9 cellular contexts compared by ENCODE assay signal in genomic region chr2:191318729-191319078, GRCh38.
A peak's percentile ranks its signal among the peaks of the same experiment; 100 is the strongest.
DNase-seq lines count a peak whose midpoint lies in the region; ATAC-seq, FAIRE-seq and TF ChIP-seq lines count a peak whose summit lies in the region.
"Had no signal": no experiment of that assay in that cellular context is flagged by ENCODE, and none has a peak within 500 bp of the region (broad histone marks: within the 10 kb centered on the region; RNA-seq: fewer than 3 reads in every experiment).

No MANE protein-coding gene starts in this region.

- H2BK5ac ChIP-seq in IMR-90 (ENCODE audit: low read depth, low read length, poor library complexity, severe bottlenecking) = peak overlapping the region; percentile 59

- H3K9me3 ChIP-seq in A549 (peaks cover under 1% of the 10 kb centered on the region; the same call in 1 of the 3 replicates), IMR-90 (ENCODE audit: control insufficient read depth, insufficient read depth, low read length) (no peaks in the 10 kb centered on the region), mammary epithelial cell (replicated peaks; ENCODE audit: insufficient read depth, low read length) (no peaks in the 10 kb centered on the region), liver (ENCODE audit: control insufficient read depth in 4 of 4, low read length in 3 of 4) (no peaks in the 10 kb centered on the region)

- no peak overlapping the region for H2AK5ac ChIP-seq in IMR-90 (ENCODE audit: low read depth, low read length)

- H3K79me1 ChIP-seq in IMR-90 (ENCODE audit: low read depth in 1 of 2, low read length in 2 of 2) = peaks cover 31 to 69% of the 10 kb centered on the region in 2 experiments

- FAIRE-seq in A549 (lab: Jason Lieb, UNC) (no peak), GM12892 (lab: Jason Lieb, UNC) (no peak)
- FAIRE-seq: K562 had no signal

- H2AK9ac ChIP-seq in IMR-90 (replicated peaks; ENCODE audit: low read depth, low read length, poor library complexity) = peak overlapping the region; percentile 18

- H3K4me1 ChIP-seq in A549 (peaks cover 75% of the 10 kb centered on the region), IMR-90 (ENCODE audit: control insufficient read depth, insufficient read depth, low read length) (peaks cover 23% of the 10 kb centered on the region), mammary epithelial cell (ENCODE audit: insufficient read depth, low read length) (peaks cover 70% of the 10 kb centered on the region), liver (ENCODE audit: control insufficient read depth in 4 of 4, insufficient read depth in 4 of 4, low read length in 3 of 4) (peaks cover 0 to 10% (median 5%) of the 10 kb centered on the region in 4 donors)

- 0 out of 2 replicates have a peak overlapping the region, but pooled peaks have one; percentile 40 for H2BK20ac ChIP-seq in IMR-90 (ENCODE audit: low read depth, low read length)

- intact Hi-C loops in IMR-90 (cut with micrococcal nuclease) (no loop called here), mammary epithelial cell (cut with micrococcal nuclease) (no loop called here)

- peak overlapping the region; percentile 17 for H2AFZ ChIP-seq in IMR-90 (replicated peaks; ENCODE audit: low read length, poor library complexity)
- no peak overlapping the region for H2AFZ ChIP-seq in mammary epithelial cell (ENCODE audit: low read depth, low read length)

- DNase-seq in A549 (ENCODE audit: low read depth in 1 of 2, low spot score in 1 of 2) (peak; percentile 13 to 75), IMR-90 (peak; percentile 85), mammary epithelial cell (peak; percentile 56), GM12892 (ENCODE audit: insufficient read length) (no peak), NCI-H748 (lab: John Stamatoyannopoulos, UW; ENCODE audit: unreplicated experiment) (no peak), erythroblast (lab: John Stamatoyannopoulos, UW) (no peak), NCI-H510A treated with DMSO at 0.1 percent for 48 hours (lab: John Stamatoyannopoulos, UW) (no peak)

- peaks cover 25% of the 10 kb centered on the region for H4K20me1 ChIP-seq in IMR-90 (ENCODE audit: insufficient read depth, low read length)
- no peaks in the 10 kb centered on the region for H4K20me1 ChIP-seq in mammary epithelial cell (ENCODE audit: insufficient read depth, low read length)

- H3K4ac ChIP-seq in IMR-90 (ENCODE audit: low read depth, low read length) = peak overlapping the region; percentile 72

- H3K27me3 ChIP-seq in IMR-90 (ENCODE audit: control insufficient read depth, insufficient read depth, low read length) (no peaks in the 10 kb centered on the region), mammary epithelial cell (ENCODE audit: insufficient read depth, low read length) (no peaks in the 10 kb centered on the region), liver (ENCODE audit: control insufficient read depth in 4 of 4, insufficient read depth in 4 of 4, low read length in 3 of 4) (no peaks in the 10 kb centered on the region)

- CTCF ChIA-PET in A549 (lab: Yijun Ruan, JAX) (interaction anchor here (1.1 to 1.7 kb wide), 4 partner anchors 15 to 182 kb away, joined by 3 to 5 read pairs (median 4); no protein-coding TSS in a partner anchor), IMR-90 (lab: Yijun Ruan, JAX) (no interaction called here), mammary epithelial cell (lab: Charles Lee; ENCODE audit: low non-redundant PET) (no interaction called here)

- peaks cover 14% of the 10 kb centered on the region for H3K9me1 ChIP-seq in IMR-90 (ENCODE audit: insufficient read depth, low read length)

- ATAC-seq in A549 (peak; percentile 88 to 92), IMR-90 (ENCODE audit: low read depth) (peak; percentile 93)
- ATAC-seq: K562 had no signal

- H3K56ac ChIP-seq in IMR-90 (ENCODE audit: extremely low read depth, insufficient read depth, low read length) = no peak overlapping the region; the same call in 1 of the 2 replicates

- 0 out of 2 replicates have a peak overlapping the region, but pooled peaks have one; percentile 18 for H3K18ac ChIP-seq in IMR-90 (ENCODE audit: low read depth, low read length)

- no TSS peak for BruUV-seq in IMR-90 (replicated peaks; lab: Mats Ljungman, UMichigan)
- no TSS peak for BruUV-seq in mammary epithelial cell (replicated peaks; lab: Mats Ljungman, UMichigan)

- no peak for TF ChIP-seq RAD21 in A549 (conservative IDR thresholded peaks at IDR 0.05 in 1 of 2, IDR thresholded peaks at IDR 0.05 in 1 of 2)
- no peak for TF ChIP-seq RAD21 in IMR-90 (IDR thresholded peaks at IDR 0.05; ENCODE audit: low read length)
- TF ChIP-seq RAD21 in liver (IDR thresholded peaks at IDR 0.05) = no peak

- no peak for TF ChIP-seq EP300 in A549 (IDR thresholded peaks at IDR 0.05)

- peak overlapping the region; percentile 39; the same call in 1 of the 3 replicates for H2BK15ac ChIP-seq in IMR-90 (ENCODE audit: low read depth, low read length)

- POLR2A ChIA-PET in A549 (lab: Yijun Ruan, JAX) = no interaction called here
- POLR2A ChIA-PET in IMR-90 (lab: Charles Lee; ENCODE audit: unreplicated experiment) = no interaction called here

- peak overlapping the region; percentile 57 to 73 for H3K27ac ChIP-seq in A549
- peak overlapping the region; percentile 57; the same call in 1 of the 2 replicates for H3K27ac ChIP-seq in IMR-90 (ENCODE audit: insufficient read depth, low read length)
- peak overlapping the region; percentile 65 for H3K27ac ChIP-seq in mammary epithelial cell (ENCODE audit: insufficient read depth, low read depth, low read length)
- no peak overlapping the region for H3K27ac ChIP-seq in liver (ENCODE audit: low read depth in 1 of 2, low read length in 2 of 2)

- H4K5ac ChIP-seq in IMR-90 (ENCODE audit: low read depth, low read length) = no peak overlapping the region

- H4K8ac ChIP-seq in IMR-90 (ENCODE audit: low read depth in 2 of 2, low read length in 2 of 2) = no peak overlapping the region

- H3K9ac ChIP-seq in IMR-90 (ENCODE audit: low read depth, low read length) = peak overlapping the region; percentile 27; the same call in 1 of the 2 replicates
- H3K9ac ChIP-seq in mammary epithelial cell (ENCODE audit: insufficient read depth, low read length) = peak overlapping the region; percentile 1
- H3K9ac ChIP-seq in liver (ENCODE audit: low read depth in 1 of 2, low read length in 2 of 2) = no peak overlapping the region

- no peak for TF ChIP-seq CTCF in A549 (IDR thresholded peaks at IDR 0.05)
- TF ChIP-seq CTCF in IMR-90 (conservative IDR thresholded peaks at IDR 0.05; ENCODE audit: low read depth, low read length) = no peak
- TF ChIP-seq CTCF in mammary epithelial cell (conservative IDR thresholded peaks at IDR 0.05 in 1 of 2, IDR thresholded peaks at IDR 0.05 in 1 of 2; ENCODE audit: extremely low read depth in 1 of 2, insufficient read depth in 1 of 2, low read depth in 1 of 2, low read length in 2 of 2) = no peak
- TF ChIP-seq CTCF in liver (IDR thresholded peaks at IDR 0.05; ENCODE audit: low read depth, low read length, missing input control) = no peak

- no peak for TF ChIP-seq POLR2A in A549 (IDR thresholded peaks at IDR 0.05; ENCODE audit: low read length)
- no peak for TF ChIP-seq POLR2A in IMR-90 (IDR thresholded peaks at IDR 0.05; ENCODE audit: low read depth, low read length)
- TF ChIP-seq POLR2A in GM12892 (IDR thresholded peaks at IDR 0.05; ENCODE audit: low read depth, low read length) = no peak
- TF ChIP-seq POLR2A in erythroblast (IDR thresholded peaks at IDR 0.05; ENCODE audit: low read length) = no peak

- peaks cover 100% of the 10 kb centered on the region for H3K79me2 ChIP-seq in mammary epithelial cell (ENCODE audit: insufficient read depth, low read length)

- H3K4me3 ChIP-seq in A549 = no peak overlapping the region
- no peak overlapping the region for H3K4me3 ChIP-seq in IMR-90 (ENCODE audit: insufficient read depth, low read depth, low read length)
- no peak overlapping the region for H3K4me3 ChIP-seq in mammary epithelial cell (replicated peaks in 1 of 3; ENCODE audit: insufficient read depth in 1 of 3, low read depth in 2 of 3, low read length in 3 of 3)
- H3K4me3 ChIP-seq in liver (ENCODE audit: low read depth in 1 of 3, low read length in 3 of 3) = no peak overlapping the region
- H3K4me3 ChIP-seq: K562 had no signal

- peak overlapping the region; percentile 54; the same call in 1 of the 2 replicates for H3K23ac ChIP-seq in IMR-90 (ENCODE audit: low read depth, low read length)

- no peaks in the 10 kb centered on the region for H3K36me3 ChIP-seq in IMR-90 (ENCODE audit: control insufficient read depth, insufficient read depth, low read length)
- H3K36me3 ChIP-seq in mammary epithelial cell (ENCODE audit: insufficient read depth, low read length) = peaks cover 10% of the 10 kb centered on the region
- H3K36me3 ChIP-seq in liver (ENCODE audit: control insufficient read depth in 4 of 4, insufficient read depth in 3 of 4, low read depth in 1 of 4, low read length in 3 of 4) = no peaks in the 10 kb centered on the region

- peak overlapping the region; percentile 43; the same call in 1 of the 2 replicates for H4K91ac ChIP-seq in IMR-90 (ENCODE audit: insufficient read depth, low read depth, low read length)

- H3K14ac ChIP-seq in IMR-90 (replicated peaks; ENCODE audit: low read depth, low read length) = peak overlapping the region; percentile 66

- in situ Hi-C loops in IMR-90 (cut with MboI; ENCODE audit: low sequenced_read_pairs) = no loop called here
- in situ Hi-C loops in mammary epithelial cell (cut with MboI; ENCODE audit: low sequenced_read_pairs in 2 of 2) = no loop called here

- peak overlapping the region; percentile 26 for H2BK120ac ChIP-seq in IMR-90 (ENCODE audit: low read depth, low read length)

- H3K4me2 ChIP-seq in A549 = peak overlapping the region; percentile 72
- H3K4me2 ChIP-seq in IMR-90 (ENCODE audit: low read depth, low read length) = peak overlapping the region; percentile 62
- peak overlapping the region; percentile 7 for H3K4me2 ChIP-seq in mammary epithelial cell (ENCODE audit: insufficient read depth, low read depth, low read length)

- dilution Hi-C loops in IMR-90 (cut with HindIII; ENCODE audit: low sequenced_read_pairs, unreplicated experiment) (no loop called here), mammary epithelial cell (cut with HindIII; ENCODE audit: low sequenced_read_pairs) (no loop called here)

TF ChIP-seq in A549, 52 proteins besides CTCF, POLR2A, EP300 and RAD21 (continues in another document):
- no peak for TF ChIP-seq RARB (CRISPR knock-in tag; IDR thresholded peaks at IDR 0.05)
- TF ChIP-seq ZNF302 (CRISPR knock-in tag; IDR thresholded peaks at IDR 0.05) = no peak

TF ChIP-seq in IMR-90, 13 proteins besides CTCF, POLR2A, EP300 and RAD21 (continues in another document):
- no peak for TF ChIP-seq MAZ (IDR thresholded peaks at IDR 0.05; ENCODE audit: borderline replicate concordance, low read depth, low read length)
- TF ChIP-seq MXI1 (IDR thresholded peaks at IDR 0.05; ENCODE audit: borderline replicate concordance, low read depth, low read length) = peak; percentile 45; the same call in 1 of the 2 replicates
- no peak for TF ChIP-seq MAFK (IDR thresholded peaks at IDR 0.05; ENCODE audit: low read depth, low read length)

TF ChIP-seq in liver, 16 proteins besides CTCF, POLR2A, EP300 and RAD21:
- TF ChIP-seq HNF4A (conservative IDR thresholded peaks at IDR 0.05) (peak; percentile 42 to 53), SP1 (IDR thresholded peaks at IDR 0.05) (peak; percentile 5), HNF4G (IDR thresholded peaks at IDR 0.05) (no peak)

Comparison
In these comparisons a context has a peak if more than half of its experiments do, and no peak if none do; other contexts are left out.
1. DNase-seq: peak in A549 (2 of 2), IMR-90 (single experiment) and mammary epithelial cell (single experiment); none in GM12892 (single experiment), NCI-H748 (single experiment), erythroblast (0 of 2) and NCI-H510A treated with DMSO at 0.1 percent for 48 hours (single experiment).
2. H3K27ac ChIP-seq: peak in A549 (2 of 2), IMR-90 (single experiment) and mammary epithelial cell (single experiment); none in liver (0 of 2).
3. H3K4me2 ChIP-seq: peak in every context shown above with its lines; median percentile 72 in A549; 62 in IMR-90; 7 in mammary epithelial cell.
4. H3K9ac ChIP-seq: peak in IMR-90 (single experiment) and mammary epithelial cell (single experiment); none in liver (0 of 2).